13 cellular contexts compared by ENCODE assay signal in the genomic region with DNA sequence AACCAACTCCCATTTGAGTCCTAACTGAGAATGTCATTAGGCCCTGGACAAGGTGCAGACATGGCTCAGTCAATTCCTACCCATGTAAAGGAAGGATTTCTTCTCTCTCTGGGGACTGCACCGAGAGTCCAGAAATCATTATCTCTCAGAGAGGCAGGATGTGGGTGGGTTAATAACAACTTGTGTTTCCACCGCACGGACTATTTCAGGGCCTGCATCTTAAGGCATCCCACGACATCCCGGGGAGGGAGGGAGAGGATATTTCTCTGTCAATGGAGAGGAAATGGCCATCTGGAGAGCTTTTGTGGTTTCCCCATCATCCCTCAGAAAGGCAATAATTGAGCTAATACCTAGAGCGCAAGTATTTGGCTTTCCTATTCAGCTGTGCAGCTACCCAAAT. TPM values are rescaled to one million over a fixed set of nuclear protein-coding genes. Genes with fewer than 3 reads are reported as not detected.
DNase-seq lines count a peak whose midpoint lies in the region; ATAC-seq and TF ChIP-seq lines count a peak whose summit lies in the region.
"Had no signal": no experiment of that assay in that cellular context is flagged by ENCODE, and none has a peak within 500 bp of the region (broad histone marks: within the 10 kb centered on the region; RNA-seq: fewer than 3 reads in every experiment).

No MANE protein-coding gene starts in this region.

- H3K4me1 Mint-ChIP-seq in brain (peaks cover 20% of the 10 kb centered on the region), type B pancreatic cell (ENCODE audit: unreplicated experiment) (peaks cover 22% of the 10 kb centered on the region)

- no peak overlapping the region for H3K4me3 Mint-ChIP-seq in brain
- H3K4me3 Mint-ChIP-seq in type B pancreatic cell = no peak overlapping the region
- H3K4me3 Mint-ChIP-seq: activated naive CD4-positive, alpha-beta T cell treated with anti-CD3 and anti-CD28 coated beads, Interleukin-2, amount 10 ng/mL, durations not matched to agents 7 days and 5 days had no signal

- ATAC-seq in GM18502 (IDR thresholded peaks at IDR 0.05; ENCODE audit: poor library complexity, unreplicated experiment) = peak; percentile 62
- peak; percentile 59 for ATAC-seq in GM21528 (IDR thresholded peaks at IDR 0.05; ENCODE audit: low FRiP score, unreplicated experiment)
- peak; percentile 77 for ATAC-seq in HG03175 (IDR thresholded peaks at IDR 0.05; ENCODE audit: unreplicated experiment)

- H3K27ac Mint-ChIP-seq in brain (peak overlapping the region in 3 of 5 experiments; percentile 25 to 59 (median 39)), type B pancreatic cell (no peak overlapping the region)
- H3K27ac Mint-ChIP-seq: activated naive CD4-positive, alpha-beta T cell treated with anti-CD3 and anti-CD28 coated beads, Interleukin-2, amount 10 ng/mL, durations not matched to agents 7 days and 5 days had no signal

- no peak for TF ChIP-seq POLR2A in erythroblast (IDR thresholded peaks at IDR 0.05; ENCODE audit: low read length)

- TF ChIP-seq CTCF in brain (conservative IDR thresholded peaks at IDR 0.05) = no peak
- TF ChIP-seq CTCF in type B pancreatic cell (conservative IDR thresholded peaks at IDR 0.05) = no peak

- H3K36me3 Mint-ChIP-seq in brain = peaks cover 18% of the 10 kb centered on the region
- no peaks in the 10 kb centered on the region for H3K36me3 Mint-ChIP-seq in type B pancreatic cell
- H3K36me3 Mint-ChIP-seq: activated naive CD4-positive, alpha-beta T cell treated with anti-CD3 and anti-CD28 coated beads, Interleukin-2, amount 10 ng/mL, durations not matched to agents 7 days and 5 days had no signal

- H3K27me3 Mint-ChIP-seq in brain = no peaks in the 10 kb centered on the region
- peaks cover 3% of the 10 kb centered on the region for H3K27me3 Mint-ChIP-seq in type B pancreatic cell
- H3K27me3 Mint-ChIP-seq: activated naive CD4-positive, alpha-beta T cell treated with anti-CD3 and anti-CD28 coated beads, Interleukin-2, amount 10 ng/mL, durations not matched to agents 7 days and 5 days had no signal

- H3K9me3 Mint-ChIP-seq in brain (no peaks in the 10 kb centered on the region), type B pancreatic cell (no peaks in the 10 kb centered on the region)
- H3K9me3 Mint-ChIP-seq: activated naive CD4-positive, alpha-beta T cell treated with anti-CD3 and anti-CD28 coated beads, Interleukin-2, amount 10 ng/mL, durations not matched to agents 7 days and 5 days had no signal

- DNase-seq in erythroblast (lab: John Stamatoyannopoulos, UW) (no peak), NCI-H2107 (lab: John Stamatoyannopoulos, UW) (no peak), NK-92 (lab: John Stamatoyannopoulos, UW; ENCODE audit: unreplicated experiment) (no peak), type B pancreatic cell (ENCODE audit: extremely low spot score, unreplicated experiment) (no peak)
- DNase-seq: activated CD4-positive, alpha-beta T cell treated with anti-CD3 and anti-CD28 coated beads for 48 hours; activated naive CD4-positive, alpha-beta T cell treated with anti-CD3 and anti-CD28 coated beads, Interleukin-2, amount 10 ng/mL, durations not matched to agents 7 days and 5 days; dermis blood vessel endothelial cell; NCI-H1105 treated with DMSO at 0.1 percent for 48 hours; small intestine had no signal

RNA-seq across cellular contexts. Expression of gene SARS1, which starts 46.6 kb away (rescaled TPM):
- polyA plus RNA-seq in brain (ENCODE audit: insufficient read depth, low read depth, low replicate concordance) = 402 TPM
- 136 and 173 TPM in 2 replicates for total RNA-seq in type B pancreatic cell (ENCODE audit: low replicate concordance)

RNA-seq across cellular contexts. Expression of gene ELAPOR1, which starts 53.2 kb away (rescaled TPM):
- polyA plus RNA-seq in brain (ENCODE audit: insufficient read depth, low read depth, low replicate concordance) = 205 TPM
- total RNA-seq in type B pancreatic cell (ENCODE audit: low replicate concordance) = 25.6 and 27.4 TPM in 2 replicates
